15 cellular contexts compared by ENCODE assay signal in genomic region chr6:168201383-168201782, GRCh38.
A peak's percentile ranks its signal among the peaks of the same experiment; 100 is the strongest.
DNase-seq lines count a peak whose midpoint lies in the region; ATAC-seq, FAIRE-seq and TF ChIP-seq lines count a peak whose summit lies in the region.
"Had no signal": no experiment of that assay in that cellular context is flagged by ENCODE, and none has a peak within 500 bp of the region (broad histone marks: within the 10 kb centered on the region; RNA-seq: fewer than 3 reads in every experiment).

No MANE protein-coding gene starts in this region.

- no peak overlapping the region for H3K4me3 ChIP-seq in mesendoderm (ENCODE audit: low read length)
- H3K4me3 ChIP-seq: upper lobe of left lung had no signal

- no peaks in the 10 kb centered on the region for H3K36me3 ChIP-seq in mesendoderm (ENCODE audit: control insufficient read depth, insufficient read depth, low read length)
- H3K36me3 ChIP-seq: upper lobe of left lung had no signal

- WGBS in mesendoderm (ENCODE audit: extremely low coverage, insufficient coverage, low lambda C conversion rate), result no CpG with 5 or more reads among the region's 7 CpGs

- TF ChIP-seq CTCF in C4-2B (conservative IDR thresholded peaks at IDR 0.05), result peak; percentile 45
- peak; percentile 22 for TF ChIP-seq CTCF in chondrocyte (IDR thresholded peaks at IDR 0.05)
- TF ChIP-seq CTCF in D721Med (IDR thresholded peaks at IDR 0.05; ENCODE audit: insufficient read depth, missing control alignments), result no peak

- no peaks in the 10 kb centered on the region for H3K79me2 ChIP-seq in mesendoderm (ENCODE audit: control insufficient read depth, insufficient read depth, low read length)

- H3K27ac ChIP-seq in C4-2B, result no peak overlapping the region
- H3K27ac ChIP-seq in mesendoderm (ENCODE audit: low read depth, low read length), result no peak overlapping the region
- H3K27ac ChIP-seq: upper lobe of left lung had no signal

- H3K9ac ChIP-seq in mesendoderm (ENCODE audit: low read length), result no peak overlapping the region

- H4K8ac ChIP-seq in mesendoderm (ENCODE audit: low read depth, low read length), result no peak overlapping the region

- H2BK15ac ChIP-seq in mesendoderm (replicated peaks; ENCODE audit: low read depth), result no peak overlapping the region

- H3K36me3 Mint-ChIP-seq in chondrocyte (ENCODE audit: low read depth), result no peaks in the 10 kb centered on the region

- H3K4me1 Mint-ChIP-seq in chondrocyte (ENCODE audit: low read depth), result no peaks in the 10 kb centered on the region

- no peaks in the 10 kb centered on the region for H3K4me1 ChIP-seq in mesendoderm (ENCODE audit: control insufficient read depth, low read depth, low read length)

- H3K23ac ChIP-seq in mesendoderm (ENCODE audit: low read length), result no peak overlapping the region

- no peak overlapping the region for H3K4ac ChIP-seq in mesendoderm (ENCODE audit: low read depth, low read length)

- H2AK5ac ChIP-seq in mesendoderm (ENCODE audit: low read length), result no peak overlapping the region

- H3K27me3 ChIP-seq in mesendoderm (ENCODE audit: insufficient read depth, low read length, poor library complexity), result no peaks in the 10 kb centered on the region
- H3K27me3 ChIP-seq: upper lobe of left lung had no signal

- H3K56ac ChIP-seq in mesendoderm (ENCODE audit: low read length), result no peak overlapping the region

- DNase-seq in HPDE6-E6E7 (ENCODE audit: extremely low spot score) (peak; percentile 12), chondrocyte (ENCODE audit: low spot score) (peak; percentile 53), mesendoderm (peak; percentile 70), D721Med (ENCODE audit: insufficient read length, low spot score) (no peak), T-helper 2 cell (no peak), amygdala (lab: John Stamatoyannopoulos, UW) (no peak)
- DNase-seq: activated T-cell treated with anti-CD3 and anti-CD28 coated beads, Interleukin-2, amount 50 U/mL, for 72 hours; DND-41; KG1; stimulated activated CD4-positive, alpha-beta T cell treated with anti-CD3 and anti-CD28 coated beads, Interleukin-1b, Interleukin-23, amount 100 ng/mL, for 48 hours; upper lobe of left lung had no signal

- H3K27me3 Mint-ChIP-seq in chondrocyte (ENCODE audit: low read depth), result no peaks in the 10 kb centered on the region
- H3K27me3 Mint-ChIP-seq: dendritic cell treated with granulocyte-macrophage colony-stimulating factor and Interleukin-4, amounts not matched to agents 40 ng/mL and 50 ng/mL, for 4 days had no signal

- no peak overlapping the region for H3K18ac ChIP-seq in mesendoderm (ENCODE audit: low read length)

- H3K4me2 ChIP-seq in mesendoderm (ENCODE audit: low read length), result no peak overlapping the region

- H3K79me1 ChIP-seq in mesendoderm (ENCODE audit: low read length), result no peaks in the 10 kb centered on the region

- no peak overlapping the region for H3K4me3 Mint-ChIP-seq in chondrocyte (ENCODE audit: unreplicated experiment)
- H3K4me3 Mint-ChIP-seq: activated T-cell treated with anti-CD3 and anti-CD28 coated beads, Interleukin-2, amount 50 U/mL, for 72 hours; dendritic cell treated with granulocyte-macrophage colony-stimulating factor and Interleukin-4, amounts not matched to agents 40 ng/mL and 50 ng/mL, for 4 days; T-helper 1 cell treated with Interleukin-12 subunit alpha and Interleukin-12 subunit beta and Interleukin-4 antibody, amounts not matched to agents 30 μg/mL and 1 μg/mL, for 36 hours had no signal

- no peak overlapping the region for H2BK5ac ChIP-seq in mesendoderm (ENCODE audit: low read length)

- ATAC-seq in HG02938 (IDR thresholded peaks at IDR 0.05; ENCODE audit: unreplicated experiment), result no peak
- ATAC-seq: activated T-cell treated with anti-CD3 and anti-CD28 coated beads, Interleukin-2, amount 50 U/mL, for 72 hours had no signal

- no peak overlapping the region for H2BK120ac ChIP-seq in mesendoderm (ENCODE audit: low read depth, low read length)

- FAIRE-seq in D721Med (lab: Jason Lieb, UNC), result no peak

- peaks cover 3% of the 10 kb centered on the region for H3K9me3 Mint-ChIP-seq in chondrocyte (ENCODE audit: low read depth)
- H3K9me3 Mint-ChIP-seq: T-helper 1 cell treated with Interleukin-12 subunit alpha and Interleukin-12 subunit beta and Interleukin-4 antibody, amounts not matched to agents 30 μg/mL and 1 μg/mL, for 36 hours had no signal

- H3K27ac Mint-ChIP-seq in chondrocyte (ENCODE audit: unreplicated experiment), result no peak overlapping the region
- H3K27ac Mint-ChIP-seq: activated T-cell treated with anti-CD3 and anti-CD28 coated beads, Interleukin-2, amount 50 U/mL, for 72 hours; dendritic cell treated with granulocyte-macrophage colony-stimulating factor and Interleukin-4, amounts not matched to agents 40 ng/mL and 50 ng/mL, for 4 days; T-helper 1 cell treated with Interleukin-12 subunit alpha and Interleukin-12 subunit beta and Interleukin-4 antibody, amounts not matched to agents 30 μg/mL and 1 μg/mL, for 36 hours had no signal

- H4K5ac ChIP-seq in mesendoderm (ENCODE audit: low read length), result no peak overlapping the region

Comparison
In these comparisons a context has a peak if more than half of its experiments do, and no peak if none do; other contexts are left out.
1. DNase-seq: peak in HPDE6-E6E7 (single experiment), chondrocyte (single experiment) and mesendoderm (single experiment); none in D721Med (single experiment), T-helper 2 cell (0 of 5) and amygdala (0 of 56).